ENCODE assay signal across 17 cellular contexts in the genomic region with DNA sequence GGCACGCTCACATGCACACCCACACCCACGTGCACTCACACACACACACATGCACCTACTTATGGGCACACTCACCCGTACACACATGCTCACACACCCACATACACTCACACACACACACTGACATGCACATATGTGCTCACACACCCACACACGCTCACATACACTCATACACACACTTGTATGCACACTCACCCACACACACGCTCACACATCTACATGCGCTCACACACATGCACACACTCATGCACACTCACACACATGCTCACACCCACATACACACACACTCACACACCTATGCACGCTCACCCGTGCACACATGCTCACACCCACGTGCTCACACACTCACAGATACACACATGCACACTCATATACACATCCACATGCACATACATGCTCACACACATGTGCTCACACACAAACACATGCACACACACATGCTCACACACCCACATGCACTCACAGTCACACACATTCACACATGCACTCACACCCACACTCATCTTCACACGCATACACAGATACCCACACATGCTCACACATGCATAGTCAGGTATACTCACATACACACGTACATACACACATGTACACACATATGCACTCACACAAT.
"Had no signal": no experiment of that assay in that cellular context is flagged by ENCODE, and none has a peak within 500 bp of the region (broad histone marks: within the 10 kb centered on the region; RNA-seq: fewer than 3 reads in every experiment).

No MANE protein-coding gene starts in this region.

- H3K27me3 ChIP-seq: neutrophil, pancreas had no signal

- H3K4me1 ChIP-seq: adrenal gland, left ventricle myocardium inferior had no signal

- H3K27ac Mint-ChIP-seq: activated CD4-positive, alpha-beta T cell treated with anti-CD3 and anti-CD28 coated beads for 36 hours; activated naive CD4-positive, alpha-beta T cell treated with anti-CD3 and anti-CD28 coated beads, Interleukin-2, amount 50 U/mL, for 72 hours; effector memory CD8-positive, alpha-beta T cell; naive thymus-derived CD4-positive, alpha-beta T cell; stimulated activated naive B cell treated with anti-CD40 and anti-IgM and Interleukin-4, amounts not matched to agents 10 μg/mL and 1 μg/mL and 100 μg/mL, for 72 hours had no signal

- H3K4me3 ChIP-seq: adrenal gland, left ventricle myocardium inferior, pancreas, thoracic aorta, upper lobe of right lung had no signal

- DNase-seq: activated CD4-positive, alpha-beta T cell treated with anti-CD3 and anti-CD28 coated beads for 36 hours; activated CD4-positive, alpha-beta T cell treated with anti-CD3 and anti-CD28 coated beads, Interleukin-2, amount 50 U/mL, for 48 hours; activated gamma-delta T cell; adrenal gland; effector memory CD8-positive, alpha-beta T cell; hippocampal formation; mesenchymal stem cell; naive thymus-derived CD4-positive, alpha-beta T cell; stimulated activated naive B cell treated with anti-CD40 and anti-IgM and Interleukin-4, amounts not matched to agents 10 μg/mL and 1 μg/mL and 100 μg/mL, for 72 hours had no signal

- H3K9me3 Mint-ChIP-seq: activated naive CD4-positive, alpha-beta T cell treated with anti-CD3 and anti-CD28 coated beads, Interleukin-2, amount 50 U/mL, for 72 hours; effector memory CD8-positive, alpha-beta T cell; naive thymus-derived CD4-positive, alpha-beta T cell; stimulated activated naive B cell treated with anti-CD40 and anti-IgM and Interleukin-4, amounts not matched to agents 10 μg/mL and 1 μg/mL and 100 μg/mL, for 72 hours had no signal

- H3K4me1 Mint-ChIP-seq: activated CD4-positive, alpha-beta T cell treated with anti-CD3 and anti-CD28 coated beads for 36 hours; naive thymus-derived CD4-positive, alpha-beta T cell; stimulated activated naive B cell treated with anti-CD40 and anti-IgM and Interleukin-4, amounts not matched to agents 10 μg/mL and 1 μg/mL and 100 μg/mL, for 72 hours had no signal

- H3K27ac ChIP-seq: adrenal gland, left ventricle myocardium inferior, neutrophil, pancreas, thoracic aorta, upper lobe of right lung had no signal

- H3K36me3 ChIP-seq: adrenal gland, left ventricle myocardium inferior, neutrophil, pancreas, thoracic aorta, upper lobe of right lung had no signal

- FAIRE-seq: astrocyte, keratinocyte, pancreas had no signal

- H3K4me3 Mint-ChIP-seq: activated CD4-positive, alpha-beta T cell treated with anti-CD3 and anti-CD28 coated beads for 36 hours; effector memory CD8-positive, alpha-beta T cell; naive thymus-derived CD4-positive, alpha-beta T cell; stimulated activated naive B cell treated with anti-CD40 and anti-IgM and Interleukin-4, amounts not matched to agents 10 μg/mL and 1 μg/mL and 100 μg/mL, for 72 hours had no signal

- H3K9me3 ChIP-seq: adrenal gland, left ventricle myocardium inferior, neutrophil, pancreas, thoracic aorta, upper lobe of right lung had no signal

- H3K36me3 Mint-ChIP-seq: activated naive CD4-positive, alpha-beta T cell treated with anti-CD3 and anti-CD28 coated beads, Interleukin-2, amount 50 U/mL, for 72 hours; naive thymus-derived CD4-positive, alpha-beta T cell; stimulated activated naive B cell treated with anti-CD40 and anti-IgM and Interleukin-4, amounts not matched to agents 10 μg/mL and 1 μg/mL and 100 μg/mL, for 72 hours had no signal

- ATAC-seq: activated CD4-positive, alpha-beta T cell treated with anti-CD3 and anti-CD28 coated beads for 36 hours; activated naive CD4-positive, alpha-beta T cell treated with anti-CD3 and anti-CD28 coated beads, Interleukin-2, amount 50 U/mL, for 72 hours; effector memory CD8-positive, alpha-beta T cell; naive thymus-derived CD4-positive, alpha-beta T cell; pancreas; stimulated activated naive B cell treated with anti-CD40 and anti-IgM and Interleukin-4, amounts not matched to agents 10 μg/mL and 1 μg/mL and 100 μg/mL, for 72 hours; upper lobe of right lung had no signal
